In the genomic region with DNA sequence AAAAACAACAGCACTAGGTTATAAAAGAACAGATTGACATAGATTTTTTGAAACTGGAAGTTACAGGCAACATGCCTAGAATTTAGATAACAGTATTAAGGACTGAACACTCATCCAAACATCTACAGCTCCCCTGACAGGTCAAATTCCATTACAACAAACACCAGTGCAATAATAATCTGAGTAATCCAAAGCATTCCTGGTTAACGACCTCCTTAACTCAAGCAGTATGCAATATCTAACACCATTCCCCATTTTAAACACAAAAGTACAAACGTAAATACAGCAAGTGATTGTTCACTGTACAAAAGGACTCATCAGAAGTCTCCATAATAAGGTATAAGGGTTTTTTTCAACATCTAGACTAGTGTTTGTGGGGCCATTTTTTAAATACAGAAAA, we compare ENCODE assay signal across 12 cellular contexts. TPM values are rescaled to one million over a fixed set of nuclear protein-coding genes. Genes with fewer than 3 reads are reported as not detected.
A peak's percentile ranks its signal among the peaks of the same experiment; 100 is the strongest.
DNase-seq lines count a peak whose midpoint lies in the region; TF ChIP-seq lines count a peak whose summit lies in the region.
"Had no signal": no experiment of that assay in that cellular context is flagged by ENCODE, and none has a peak within 500 bp of the region (broad histone marks: within the 10 kb centered on the region; RNA-seq: fewer than 3 reads in every experiment).

No MANE protein-coding gene starts in this region.

- no peak overlapping the region for H3K4me3 Mint-ChIP-seq in chondrocyte (ENCODE audit: unreplicated experiment)
- H3K4me3 Mint-ChIP-seq: activated CD4-positive, alpha-beta T cell treated with anti-CD3 and anti-CD28 coated beads, Interleukin-2, amount 10 ng/mL, durations not matched to agents 7 days and 5 days; CD8-positive, alpha-beta memory T cell had no signal

- TF ChIP-seq CTCF in chondrocyte (IDR thresholded peaks at IDR 0.05) = peak; percentile 30

- H3K27me3 Mint-ChIP-seq in chondrocyte (ENCODE audit: low read depth) = no peaks in the 10 kb centered on the region
- H3K27me3 Mint-ChIP-seq: activated CD4-positive, alpha-beta T cell treated with anti-CD3 and anti-CD28 coated beads, Interleukin-2, amount 10 ng/mL, durations not matched to agents 7 days and 5 days; CD8-positive, alpha-beta memory T cell had no signal

- H3K36me3 Mint-ChIP-seq in chondrocyte (ENCODE audit: low read depth) = peaks cover 3% of the 10 kb centered on the region

- H3K4me1 Mint-ChIP-seq in chondrocyte (ENCODE audit: low read depth) = peaks cover 89% of the 10 kb centered on the region

- peak overlapping the region; percentile 82 for H3K27ac Mint-ChIP-seq in chondrocyte (ENCODE audit: unreplicated experiment)
- H3K27ac Mint-ChIP-seq: activated CD4-positive, alpha-beta T cell treated with anti-CD3 and anti-CD28 coated beads, Interleukin-2, amount 10 ng/mL, durations not matched to agents 7 days and 5 days had no signal

- DNase-seq in AG08395 (ENCODE audit: low spot score) (peak; percentile 47), HT1080 (ENCODE audit: low read depth) (peak; percentile 38), chondrocyte (ENCODE audit: low spot score) (no peak), kidney glomerular epithelial cell (lab: John Stamatoyannopoulos, UW) (peak; percentile 85), T-helper 2 cell (no peak), T-helper 1 cell (no peak), GF-D8 (lab: John Stamatoyannopoulos, UW) (no peak), NCI-H1436 (lab: John Stamatoyannopoulos, UW) (no peak)
- DNase-seq: activated CD4-positive, alpha-beta T cell treated with anti-CD3 and anti-CD28 coated beads, Interleukin-2, amount 10 ng/mL, durations not matched to agents 7 days and 5 days; activated gamma-delta T cell treated with Interleukin-2 at 50 U/mL for 16 hours; CD8-positive, alpha-beta memory T cell; kidney had no signal

- no peaks in the 10 kb centered on the region for H3K9me3 Mint-ChIP-seq in chondrocyte (ENCODE audit: low read depth)
- H3K9me3 Mint-ChIP-seq: CD8-positive, alpha-beta memory T cell had no signal

RNA-seq across cellular contexts. Expression of a gene that starts 30.5 kb away (rescaled TPM):
- total RNA-seq in HT1080 (2014; rRNA removed; shearing (Covaris generic)) = 27.7 and 32.9 TPM in 2 replicates
- polyA plus RNA-seq in HT1080 (2015; cell fraction: cytosol; rRNA removed) = 52.6 and 62.6 TPM in 2 replicates
- 48.6 and 52.4 TPM in 2 replicates for polyA plus RNA-seq in HT1080 (2015; cell fraction: nucleus; rRNA removed)
- total RNA-seq in chondrocyte = 52.2 to 57.7 TPM (median 55.5 TPM) in 3 replicates

Comparison
In these comparisons a context has a peak if more than half of its experiments do, and no peak if none do; other contexts are left out.
1. DNase-seq: peak in AG08395 (single experiment), HT1080 (single experiment) and kidney glomerular epithelial cell (single experiment); none in chondrocyte (single experiment), T-helper 2 cell (0 of 5), T-helper 1 cell (0 of 5), GF-D8 (single experiment) and NCI-H1436 (single experiment).